In the genomic region with DNA sequence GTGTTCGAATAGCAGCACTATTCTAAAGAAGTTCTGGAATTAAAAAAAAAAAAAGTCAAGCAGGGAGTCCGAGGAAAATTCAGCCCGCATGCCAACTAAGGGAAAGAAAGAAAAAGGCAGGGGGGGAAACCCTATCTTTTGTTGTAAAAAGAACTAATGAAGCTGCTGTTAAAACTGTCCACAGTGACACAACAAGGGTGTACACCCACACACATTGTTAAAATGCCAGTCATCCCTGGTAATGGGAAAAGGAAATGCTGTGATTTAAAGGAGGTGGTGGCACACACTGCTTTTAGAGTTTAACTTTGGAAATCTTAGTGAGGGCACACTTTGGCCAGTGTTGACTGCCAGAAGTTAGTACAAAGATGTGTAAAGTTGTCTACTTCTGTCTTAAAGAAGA, we compare ENCODE assay signal across 15 cellular contexts.
A peak's percentile ranks its signal among the peaks of the same experiment; 100 is the strongest.
DNase-seq lines count a peak whose midpoint lies in the region; ATAC-seq, FAIRE-seq and TF ChIP-seq lines count a peak whose summit lies in the region.
"Had no signal": no experiment of that assay in that cellular context is flagged by ENCODE, and none has a peak within 500 bp of the region (broad histone marks: within the 10 kb centered on the region; RNA-seq: fewer than 3 reads in every experiment).

No MANE protein-coding gene starts in this region.

- no peak for TF ChIP-seq POLR2A in A549 (IDR thresholded peaks at IDR 0.05; ENCODE audit: low read length)

- H3K27me3 Mint-ChIP-seq in activated naive CD4-positive, alpha-beta T cell treated with anti-CD3 and anti-CD28 coated beads for 36 hours (ENCODE audit: low read depth): no peaks in the 10 kb centered on the region
- H3K27me3 Mint-ChIP-seq in natural killer cell treated with Interleukin-12 subunit alpha and Interleukin-12 subunit beta and Interleukin-15 and Interleukin-18, amount 100 ng/mL, for 72 hours: no peaks in the 10 kb centered on the region

- dilution Hi-C loops in mammary epithelial cell (cut with HindIII; ENCODE audit: low sequenced_read_pairs): no loop called here

- no peak for TF ChIP-seq RAD21 in A549 (conservative IDR thresholded peaks at IDR 0.05 in 1 of 2, IDR thresholded peaks at IDR 0.05 in 1 of 2)

- H3K79me2 ChIP-seq in mammary epithelial cell (ENCODE audit: insufficient read depth, low read length): no peaks in the 10 kb centered on the region

- H3K4me3 ChIP-seq in A549 (no peak overlapping the region), mammary epithelial cell (replicated peaks in 1 of 3; ENCODE audit: insufficient read depth in 1 of 3, low read depth in 2 of 3, low read length in 3 of 3) (peak overlapping the region in 1 of 3 experiments; percentile 18)
- H3K4me3 ChIP-seq: psoas muscle had no signal

- no peak for TF ChIP-seq CTCF in A549 (IDR thresholded peaks at IDR 0.05)
- TF ChIP-seq CTCF in mammary epithelial cell (conservative IDR thresholded peaks at IDR 0.05 in 1 of 2, IDR thresholded peaks at IDR 0.05 in 1 of 2; ENCODE audit: extremely low read depth in 1 of 2, insufficient read depth in 1 of 2, low read depth in 1 of 2, low read length in 2 of 2): no peak

- no peak for FAIRE-seq in A549 (lab: Jason Lieb, UNC)
- FAIRE-seq: GM18507 had no signal

- 19% methylated on average over 3 of the region's 3 CpGs for WGBS in A549 (ENCODE audit: missing lambda C conversion rate)
- WGBS in mammary epithelial cell (ENCODE audit: low coverage, missing lambda C conversion rate): 7% methylated on average over 3 of the region's 3 CpGs

- H3K4me2 ChIP-seq in A549 (peak overlapping the region; percentile 24; the same call in 1 of the 3 replicates), mammary epithelial cell (ENCODE audit: insufficient read depth, low read depth, low read length) (peak overlapping the region; percentile 67)

- no peaks in the 10 kb centered on the region for H3K9me3 Mint-ChIP-seq in activated naive CD4-positive, alpha-beta T cell treated with anti-CD3 and anti-CD28 coated beads for 36 hours
- H3K9me3 Mint-ChIP-seq in natural killer cell treated with Interleukin-12 subunit alpha and Interleukin-12 subunit beta and Interleukin-15 and Interleukin-18, amount 100 ng/mL, for 72 hours: peaks cover 4% of the 10 kb centered on the region
- H3K9me3 Mint-ChIP-seq: activated T-cell treated with anti-CD3 and anti-CD28 coated beads, Interleukin-2, amount 50 U/mL, for 72 hours had no signal

- no peaks in the 10 kb centered on the region for H3K27me3 ChIP-seq in mammary epithelial cell (ENCODE audit: insufficient read depth, low read length)

- H3K27ac ChIP-seq in A549 (no peak overlapping the region), mammary epithelial cell (ENCODE audit: insufficient read depth, low read depth, low read length) (peak overlapping the region; percentile 20)
- H3K27ac ChIP-seq: psoas muscle had no signal

- DNase-seq in A549 (ENCODE audit: low read depth in 1 of 2, low spot score in 1 of 2) (peak in 1 of 2 experiments; percentile 6), HT1080 (ENCODE audit: low read depth) (peak; percentile 29), mammary epithelial cell (peak; percentile 71), kidney tubule cell (ENCODE audit: low spot score) (peak; percentile 84), SHP77 treated with DMSO at 0.1 percent for 48 hours (lab: John Stamatoyannopoulos, UW) (no peak)
- no peak for DNase-seq in activated naive CD4-positive, alpha-beta T cell treated with anti-CD3 and anti-CD28 coated beads for 36 hours
- DNase-seq in natural killer cell treated with Interleukin-12 subunit alpha and Interleukin-12 subunit beta and Interleukin-15 and Interleukin-18, amount 100 ng/mL, for 72 hours (ENCODE audit: low spot score): no peak
- DNase-seq: activated T-cell treated with anti-CD3 and anti-CD28 coated beads, Interleukin-2, amount 50 U/mL, for 72 hours; left ventricle myocardium superior; NCI-H1092; NCI-H510A treated with DMSO at 0.1 percent for 48 hours; psoas muscle had no signal

- no peak for ATAC-seq in A549
- no peak for ATAC-seq in GM18907 (IDR thresholded peaks at IDR 0.05; ENCODE audit: unreplicated experiment)
- ATAC-seq in natural killer cell treated with Interleukin-12 subunit alpha and Interleukin-12 subunit beta and Interleukin-15 and Interleukin-18, amount 100 ng/mL, for 72 hours: no peak
- ATAC-seq: activated CD4-positive, CD25-positive, alpha-beta regulatory T cell treated with anti-CD3 and anti-CD28 coated beads, Interleukin-2, amount 50 U/mL, for 24 hours; activated T-cell treated with anti-CD3 and anti-CD28 coated beads, Interleukin-2, amount 50 U/mL, for 72 hours; left ventricle myocardium superior; psoas muscle had no signal

- H3K36me3 Mint-ChIP-seq in activated naive CD4-positive, alpha-beta T cell treated with anti-CD3 and anti-CD28 coated beads for 36 hours (ENCODE audit: low read depth): no peaks in the 10 kb centered on the region
- H3K36me3 Mint-ChIP-seq in natural killer cell treated with Interleukin-12 subunit alpha and Interleukin-12 subunit beta and Interleukin-15 and Interleukin-18, amount 100 ng/mL, for 72 hours: no peaks in the 10 kb centered on the region

- peak overlapping the region; percentile 52 for H2AFZ ChIP-seq in mammary epithelial cell (ENCODE audit: low read depth, low read length)

- in situ Hi-C loops in mammary epithelial cell (cut with MboI; ENCODE audit: low sequenced_read_pairs in 2 of 2): no loop called here

- no peaks in the 10 kb centered on the region for H3K36me3 ChIP-seq in mammary epithelial cell (ENCODE audit: insufficient read depth, low read length)

- H3K9ac ChIP-seq in mammary epithelial cell (ENCODE audit: insufficient read depth, low read length): no peak overlapping the region

- no TSS peak for BruUV-seq in mammary epithelial cell (replicated peaks; lab: Mats Ljungman, UMichigan)

- POLR2A ChIA-PET in A549 (lab: Yijun Ruan, JAX): no interaction called here

- H3K4me3 Mint-ChIP-seq in activated naive CD4-positive, alpha-beta T cell treated with anti-CD3 and anti-CD28 coated beads for 36 hours: no peak overlapping the region
- H3K4me3 Mint-ChIP-seq in natural killer cell treated with Interleukin-12 subunit alpha and Interleukin-12 subunit beta and Interleukin-15 and Interleukin-18, amount 100 ng/mL, for 72 hours: no peak overlapping the region
- H3K4me3 Mint-ChIP-seq: activated T-cell treated with anti-CD3 and anti-CD28 coated beads, Interleukin-2, amount 50 U/mL, for 72 hours had no signal

- no peak overlapping the region for H3K27ac Mint-ChIP-seq in activated naive CD4-positive, alpha-beta T cell treated with anti-CD3 and anti-CD28 coated beads for 36 hours
- H3K27ac Mint-ChIP-seq in natural killer cell treated with Interleukin-12 subunit alpha and Interleukin-12 subunit beta and Interleukin-15 and Interleukin-18, amount 100 ng/mL, for 72 hours: no peak overlapping the region
- H3K27ac Mint-ChIP-seq: activated T-cell treated with anti-CD3 and anti-CD28 coated beads, Interleukin-2, amount 50 U/mL, for 72 hours had no signal

- TF ChIP-seq EP300 in A549 (IDR thresholded peaks at IDR 0.05): no peak

- H3K9me3 ChIP-seq in A549: no peaks in the 10 kb centered on the region
- no peaks in the 10 kb centered on the region for H3K9me3 ChIP-seq in mammary epithelial cell (replicated peaks; ENCODE audit: insufficient read depth, low read length)
- H3K9me3 ChIP-seq: psoas muscle had no signal

- H3K4me1 Mint-ChIP-seq in activated naive CD4-positive, alpha-beta T cell treated with anti-CD3 and anti-CD28 coated beads for 36 hours (ENCODE audit: low read depth): no peaks in the 10 kb centered on the region
- no peaks in the 10 kb centered on the region for H3K4me1 Mint-ChIP-seq in natural killer cell treated with Interleukin-12 subunit alpha and Interleukin-12 subunit beta and Interleukin-15 and Interleukin-18, amount 100 ng/mL, for 72 hours (ENCODE audit: low read depth in 2 of 2)

- H4K20me1 ChIP-seq in mammary epithelial cell (ENCODE audit: insufficient read depth, low read length): no peaks in the 10 kb centered on the region

- no peaks in the 10 kb centered on the region for H3K4me1 ChIP-seq in A549
- peaks cover 20% of the 10 kb centered on the region for H3K4me1 ChIP-seq in mammary epithelial cell (ENCODE audit: insufficient read depth, low read length)
- H3K4me1 ChIP-seq: psoas muscle had no signal

- CTCF ChIA-PET in A549 (lab: Yijun Ruan, JAX): no interaction called here
- CTCF ChIA-PET in mammary epithelial cell (lab: Charles Lee; ENCODE audit: low non-redundant PET): no interaction called here
- CTCF ChIA-PET in activated naive CD4-positive, alpha-beta T cell treated with anti-CD3 and anti-CD28 coated beads for 36 hours (lab: Charles Lee): interaction anchor here (0.6 kb wide), 1 partner anchor 25 kb away, joined by 3 read pairs; no protein-coding TSS in a partner anchor

- intact Hi-C loops in mammary epithelial cell (cut with micrococcal nuclease): no loop called here
- intact Hi-C loops in activated naive CD4-positive, alpha-beta T cell treated with anti-CD3 and anti-CD28 coated beads for 36 hours (cut with micrococcal nuclease): no loop called here

TF ChIP-seq in A549, 52 proteins besides CTCF, POLR2A, EP300 and RAD21:
- TF ChIP-seq ELK1 (IDR thresholded peaks at IDR 0.05; ENCODE audit: low read depth, low read length) (no peak), NFE2L2 (conservative IDR thresholded peaks at IDR 0.05; ENCODE audit: low read length) (peak; percentile 48)

Comparison
In these comparisons a context has a peak if more than half of its experiments do, and no peak if none do; other contexts are left out.
1. DNase-seq: peak in HT1080 (single experiment), mammary epithelial cell (single experiment) and kidney tubule cell (single experiment); none in activated naive CD4-positive, alpha-beta T cell treated with anti-CD3 and anti-CD28 coated beads for 36 hours (single experiment), SHP77 treated with DMSO at 0.1 percent for 48 hours (single experiment) and natural killer cell treated with Interleukin-12 subunit alpha and Interleukin-12 subunit beta and Interleukin-15 and Interleukin-18, amount 100 ng/mL, for 72 hours (single experiment).